Comparison of ENCODE assay signal across 21 cellular contexts in the genomic region with DNA sequence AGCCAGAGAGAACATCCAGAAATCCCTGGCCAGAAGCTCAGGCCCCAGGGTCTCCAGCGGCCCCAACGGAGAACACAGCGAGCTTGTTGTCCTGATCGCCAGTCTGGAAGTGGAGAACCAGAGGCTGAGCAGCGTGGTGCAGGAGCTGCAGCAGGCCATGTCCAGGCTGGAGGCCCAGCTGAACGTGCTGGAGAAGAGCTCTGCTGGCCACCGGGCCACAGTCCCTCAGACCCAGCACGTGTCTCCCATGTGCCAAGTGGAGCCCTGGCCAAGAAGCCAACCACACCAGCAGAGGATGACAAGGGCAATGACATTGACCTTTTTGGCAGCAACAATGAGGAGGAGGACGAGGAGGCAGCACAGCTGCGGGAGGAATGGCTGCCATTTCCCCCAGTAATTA. TPM values are rescaled to one million over a fixed set of nuclear protein-coding genes. Genes with fewer than 3 reads are reported as not detected.
"Had no signal": no experiment of that assay in that cellular context is flagged by ENCODE, and none has a peak within 500 bp of the region (broad histone marks: within the 10 kb centered on the region; RNA-seq: fewer than 3 reads in every experiment).

No MANE protein-coding gene starts in this region.

- H3K4me1 ChIP-seq: colonic mucosa, parathyroid adenoma had no signal

- H3K79me2 ChIP-seq: parathyroid adenoma had no signal

- H3K9me3 ChIP-seq: colonic mucosa, esophagus muscularis mucosa, mucosa of descending colon, neutrophil, thoracic aorta, vagina had no signal

- H3K36me3 ChIP-seq: colonic mucosa, esophagus muscularis mucosa, neutrophil, thoracic aorta, vagina had no signal

- H2AFZ ChIP-seq: parathyroid adenoma had no signal

- H3K9ac ChIP-seq: parathyroid adenoma had no signal

- ATAC-seq: activated CD8-positive, alpha-beta T cell treated with anti-CD3 and anti-CD28 coated beads, Interleukin-2, amount 10 ng/mL, durations not matched to agents 7 days and 5 days; left colon; mucosa of descending colon; naive thymus-derived CD8-positive, alpha-beta T cell had no signal

- H3K27me3 ChIP-seq: colonic mucosa, vagina had no signal

- DNase-seq: activated B cell treated with CpG ODN at 0.5 μM for 24 hours; activated CD4-positive, alpha-beta T cell treated with anti-CD3 and anti-CD28 coated beads, Interleukin-2, amount 10 ng/mL, durations not matched to agents 24 days and 14 days; activated CD8-positive, alpha-beta memory T cell treated with anti-CD3 and anti-CD28 coated beads, Interleukin-2, amount 50 U/mL, for 4 hours; activated CD8-positive, alpha-beta T cell treated with anti-CD3 and anti-CD28 coated beads, Interleukin-2, amount 10 ng/mL, durations not matched to agents 7 days and 5 days; activated effector memory CD4-positive, alpha-beta T cell treated with anti-CD3 and anti-CD28 coated beads, Interleukin-2, amount 50 U/mL, for 16 hours; activated T-cell treated with anti-CD3 and anti-CD28 coated beads, Interleukin-2, amount 50 U/mL, for 48 hours; central memory CD4-positive, alpha-beta T cell; colonic mucosa; glutamatergic neuron; immature natural killer cell; left colon; mucosa of descending colon; naive thymus-derived CD8-positive, alpha-beta T cell had no signal

- H3K4me2 ChIP-seq: smooth muscle cell had no signal

- H3K4me3 ChIP-seq: colonic mucosa, esophagus muscularis mucosa, mucosa of descending colon, smooth muscle cell, thoracic aorta, vagina had no signal

- H3K27ac ChIP-seq: colonic mucosa, esophagus muscularis mucosa, neutrophil, parathyroid adenoma, thoracic aorta, vagina had no signal

RNA-seq across cellular contexts. Expression of a gene that starts 20.6 kb away (rescaled TPM):
- total RNA-seq: activated B cell treated with CpG ODN at 0.5 μM for 24 hours; activated CD4-positive, alpha-beta T cell treated with anti-CD3 and anti-CD28 coated beads, Interleukin-2, amount 10 ng/mL, durations not matched to agents 24 days and 14 days; activated CD8-positive, alpha-beta T cell treated with anti-CD3 and anti-CD28 coated beads, Interleukin-2, amount 10 ng/mL, durations not matched to agents 7 days and 5 days; colonic mucosa; esophagus muscularis mucosa; fibroblast of villous mesenchyme; left colon; mucosa of descending colon; naive thymus-derived CD8-positive, alpha-beta T cell; renal cortical epithelial cell; smooth muscle cell; thoracic aorta; vagina had no signal
- polyA plus RNA-seq: immature natural killer cell; naive thymus-derived CD8-positive, alpha-beta T cell; smooth muscle cell had no signal

RNA-seq across cellular contexts. Expression of a gene that starts 39.0 kb away (rescaled TPM):
- total RNA-seq: activated B cell treated with CpG ODN at 0.5 μM for 24 hours; activated CD4-positive, alpha-beta T cell treated with anti-CD3 and anti-CD28 coated beads, Interleukin-2, amount 10 ng/mL, durations not matched to agents 24 days and 14 days; activated CD8-positive, alpha-beta T cell treated with anti-CD3 and anti-CD28 coated beads, Interleukin-2, amount 10 ng/mL, durations not matched to agents 7 days and 5 days; esophagus muscularis mucosa; fibroblast of villous mesenchyme; naive thymus-derived CD8-positive, alpha-beta T cell; renal cortical epithelial cell; smooth muscle cell; thoracic aorta; vagina had no signal
- polyA plus RNA-seq: immature natural killer cell; naive thymus-derived CD8-positive, alpha-beta T cell; smooth muscle cell had no signal
